28 cellular contexts compared by ENCODE assay signal in genomic region chr3:107112356-107112755, GRCh38.
"Had no signal": no experiment of that assay in that cellular context is flagged by ENCODE, and none has a peak within 500 bp of the region (broad histone marks: within the 10 kb centered on the region; RNA-seq: fewer than 3 reads in every experiment).

No MANE protein-coding gene starts in this region.

- H3K4me2 ChIP-seq: hepatocyte, neural progenitor cell had no signal

- H3K79me2 ChIP-seq: hepatocyte, parathyroid adenoma had no signal

- H2AFZ ChIP-seq: hepatocyte, neural progenitor cell, parathyroid adenoma had no signal

- ATAC-seq: esophagus mucosa; gastrocnemius medialis; left lobe of liver; mucosa of descending colon; natural killer cell treated with Interleukin-12 subunit alpha and Interleukin-12 subunit beta and Interleukin-15 and Interleukin-18, amount 100 ng/mL, for 72 hours; stimulated activated effector memory CD8-positive, alpha-beta T cell treated with anti-CD3 and anti-CD28 coated beads, Interleukin-12 subunit alpha, Interleukin-12 subunit beta, amount 100 ng/mL, for 72 hours; upper lobe of right lung had no signal

- H3K9ac ChIP-seq: neural progenitor cell, parathyroid adenoma had no signal

- H3K4me3 ChIP-seq: colonic mucosa, gastrocnemius medialis, hepatocyte, lung, mucosa of descending colon, neural progenitor cell, right atrium auricular region, sigmoid colon, testis, tibial artery, upper lobe of right lung, uterus had no signal

- FAIRE-seq: kidney had no signal

- DNase-seq: colonic mucosa; effector CD8-positive, alpha-beta T cell; endodermal cell; foreskin fibroblast; gastrocnemius medialis; head of caudate nucleus; kidney; mucosa of descending colon; naive B cell; sigmoid colon; stimulated activated CD4-positive, alpha-beta T cell treated with anti-CD3 and anti-CD28 coated beads, Interleukin-2, amount 100 ng/mL, for 24 hours; stimulated activated CD4-positive, alpha-beta T cell treated with anti-CD3 and anti-CD28 coated beads, Interleukin-4, amount 100 ng/mL, for 24 hours; stimulated activated naive CD4-positive, alpha-beta T cell treated with Interleukin-2 at 50 U/mL for 16 hours; substantia nigra; testis; tibial artery; upper lobe of right lung; uterus had no signal

- H3K27ac ChIP-seq: colonic mucosa, epithelial cell of prostate, gastrocnemius medialis, hepatocyte, neural progenitor cell, parathyroid adenoma, right atrium auricular region, sigmoid colon, testis, tibial artery, upper lobe of right lung, uterus had no signal

- H3K36me3 ChIP-seq: colonic mucosa, gastrocnemius medialis, neural progenitor cell, right atrium auricular region, sigmoid colon, tibial artery, upper lobe of right lung, uterus had no signal

- H3K9me3 ChIP-seq: colonic mucosa, gastrocnemius medialis, mucosa of descending colon, right atrium auricular region, sigmoid colon, testis, tibial artery, upper lobe of right lung, uterus had no signal

- H3K27me3 ChIP-seq: colonic mucosa, gastrocnemius medialis, hepatocyte, neural progenitor cell, right atrium auricular region, sigmoid colon, testis, tibial artery, upper lobe of right lung, uterus had no signal

- H3K4me1 ChIP-seq: colonic mucosa, gastrocnemius medialis, neural progenitor cell, sigmoid colon, upper lobe of right lung, uterus had no signal
